ENCODE assay signal across 14 cellular contexts in genomic region chr2:59680863-59681262, GRCh38.
A peak's percentile ranks its signal among the peaks of the same experiment; 100 is the strongest.
DNase-seq lines count a peak whose midpoint lies in the region; ATAC-seq lines count a peak whose summit lies in the region.
"Had no signal": no experiment of that assay in that cellular context is flagged by ENCODE, and none has a peak within 500 bp of the region (broad histone marks: within the 10 kb centered on the region; RNA-seq: fewer than 3 reads in every experiment).

No MANE protein-coding gene starts in this region.

- no peak overlapping the region for H3K27ac Mint-ChIP-seq in activated CD4-positive, alpha-beta T cell treated with anti-CD3 and anti-CD28 coated beads, Interleukin-2, amount 10 ng/mL, durations not matched to agents 7 days and 5 days

- intact Hi-C loops in Right ventricle myocardium inferior (cut with DNase I) (no loop called here), left cardiac atrium (cut with DNase I) (no loop called here), left ventricle myocardium superior (cut with micrococcal nuclease) (no loop called here)

- POLR2A ChIA-PET in activated CD4-positive, alpha-beta T cell treated with anti-CD3 and anti-CD28 coated beads, Interleukin-2, amount 10 ng/mL, durations not matched to agents 7 days and 5 days (lab: Charles Lee) = no interaction called here

- H3K9me3 Mint-ChIP-seq in activated CD4-positive, alpha-beta T cell treated with anti-CD3 and anti-CD28 coated beads, Interleukin-2, amount 10 ng/mL, durations not matched to agents 7 days and 5 days = peaks cover 2% of the 10 kb centered on the region

- ATAC-seq in Right ventricle myocardium inferior = peak; percentile 62
- ATAC-seq in left cardiac atrium = no peak
- ATAC-seq in left ventricle myocardium superior = peak; percentile 86
- no peak for ATAC-seq in GM21381 (IDR thresholded peaks at IDR 0.05; ENCODE audit: unreplicated experiment)

- CTCF ChIA-PET in activated CD4-positive, alpha-beta T cell treated with anti-CD3 and anti-CD28 coated beads, Interleukin-2, amount 10 ng/mL, durations not matched to agents 7 days and 5 days (lab: Charles Lee) = no interaction called here

- H3K36me3 Mint-ChIP-seq in activated CD4-positive, alpha-beta T cell treated with anti-CD3 and anti-CD28 coated beads, Interleukin-2, amount 10 ng/mL, durations not matched to agents 7 days and 5 days (ENCODE audit: low read depth) = no peaks in the 10 kb centered on the region

- H3K4me3 Mint-ChIP-seq in activated CD4-positive, alpha-beta T cell treated with anti-CD3 and anti-CD28 coated beads, Interleukin-2, amount 10 ng/mL, durations not matched to agents 7 days and 5 days = no peak overlapping the region

- no peaks in the 10 kb centered on the region for H3K4me1 Mint-ChIP-seq in activated CD4-positive, alpha-beta T cell treated with anti-CD3 and anti-CD28 coated beads, Interleukin-2, amount 10 ng/mL, durations not matched to agents 7 days and 5 days

- H3K27me3 Mint-ChIP-seq in activated CD4-positive, alpha-beta T cell treated with anti-CD3 and anti-CD28 coated beads, Interleukin-2, amount 10 ng/mL, durations not matched to agents 7 days and 5 days = no peaks in the 10 kb centered on the region

- DNase-seq in Right ventricle myocardium inferior (ENCODE audit: missing footprints) (no peak), left cardiac atrium (no peak), RPMI8226 (peak; percentile 52), left ventricle myocardium superior (peak; percentile 31), GM19240 (ENCODE audit: insufficient read length, low spot score) (no peak), pons (ENCODE audit: low spot score) (no peak)
- no peak for DNase-seq in activated CD4-positive, alpha-beta T cell treated with anti-CD3 and anti-CD28 coated beads, Interleukin-2, amount 10 ng/mL, durations not matched to agents 7 days and 5 days
- DNase-seq: C1 segment of cervical spinal cord, HCEC 1CT, NCI-H1048, NCI-H1694, NCI-H2171, NCI-H524 had no signal

Comparison
In these comparisons a context has a peak if more than half of its experiments do, and no peak if none do; other contexts are left out.
1. ATAC-seq: peak in Right ventricle myocardium inferior (single experiment) and left ventricle myocardium superior (single experiment); none in left cardiac atrium (0 of 2) and GM21381 (single experiment).
2. DNase-seq: peak in RPMI8226 (single experiment) and left ventricle myocardium superior (single experiment); none in Right ventricle myocardium inferior (single experiment), left cardiac atrium (single experiment), activated CD4-positive, alpha-beta T cell treated with anti-CD3 and anti-CD28 coated beads, Interleukin-2, amount 10 ng/mL, durations not matched to agents 7 days and 5 days (single experiment), GM19240 (single experiment) and pons (single experiment).